16 cellular contexts compared by ENCODE assay signal in genomic region chr12:75933136-75933535, GRCh38.
DNase-seq lines count a peak whose midpoint lies in the region; ATAC-seq and TF ChIP-seq lines count a peak whose summit lies in the region.
"Had no signal": no experiment of that assay in that cellular context is flagged by ENCODE, and none has a peak within 500 bp of the region (broad histone marks: within the 10 kb centered on the region; RNA-seq: fewer than 3 reads in every experiment).

No MANE protein-coding gene starts in this region.

- H3K9me3 ChIP-seq in IMR-90 (ENCODE audit: control insufficient read depth, insufficient read depth, low read length) (no peaks in the 10 kb centered on the region), transverse colon (no peaks in the 10 kb centered on the region)

- dilution Hi-C loops in IMR-90 (cut with HindIII; ENCODE audit: low sequenced_read_pairs, unreplicated experiment) = no loop called here

- H2AK9ac ChIP-seq in IMR-90 (replicated peaks; ENCODE audit: low read depth, low read length, poor library complexity) = no peak overlapping the region

- peak overlapping the region; percentile 67 for H2BK120ac ChIP-seq in IMR-90 (ENCODE audit: low read depth, low read length)

- peak; percentile 13; the same call in 1 of the 2 replicates for TF ChIP-seq RAD21 in IMR-90 (IDR thresholded peaks at IDR 0.05; ENCODE audit: low read length)

- peak overlapping the region; percentile 70 for H3K14ac ChIP-seq in IMR-90 (replicated peaks; ENCODE audit: low read depth, low read length)

- in situ Hi-C loops in IMR-90 (cut with MboI; ENCODE audit: low sequenced_read_pairs) = no loop called here
- in situ Hi-C loops in astrocyte of the cerebellum (cut with HindIII; ENCODE audit: low sequenced_read_pairs) = no loop called here
- in situ Hi-C loops in transverse colon (cut with MboI; ENCODE audit: low pct_ligation_motif_present in 1 of 4, low pct_unique_long_range_greater_than_20kb in 1 of 4, low sequenced_read_pairs in 3 of 4) = no loop called here

- peaks cover 0 to 11% of the 10 kb centered on the region in 2 experiments; a peak in 2 of 4 replicates for H3K79me1 ChIP-seq in IMR-90 (ENCODE audit: low read depth in 1 of 2, low read length in 2 of 2)

- H3K4me1 ChIP-seq in IMR-90 (ENCODE audit: control insufficient read depth, insufficient read depth, low read length) = peaks cover 19% of the 10 kb centered on the region
- H3K4me1 ChIP-seq in transverse colon = peaks cover 0 to 7% (median 0%) of the 10 kb centered on the region in 4 donors

- H2AFZ ChIP-seq in IMR-90 (replicated peaks; ENCODE audit: low read length, poor library complexity) = peak overlapping the region; percentile 3
- H2AFZ ChIP-seq: neural progenitor cell had no signal

- no peak overlapping the region; the same call in 1 of the 2 replicates for H3K56ac ChIP-seq in IMR-90 (ENCODE audit: extremely low read depth, insufficient read depth, low read length)

- CTCF ChIA-PET in IMR-90 (lab: Yijun Ruan, JAX) = interaction anchor here (1.4 kb wide), 1 partner anchor 10 kb away, joined by 4 read pairs; no protein-coding TSS in a partner anchor

- WGBS in IMR-90 (ENCODE audit: extremely low coverage in 2 of 2, insufficient read length in 1 of 2), 2 experiments = no CpG with 5 or more reads among the region's 4 CpGs
- 68 to 76% methylated on average over 4 of the region's 4 CpGs for WGBS in transverse colon (ENCODE audit: low coverage in 1 of 2), 2 donors

- H3K4me2 ChIP-seq in IMR-90 (ENCODE audit: low read depth, low read length) = peak overlapping the region; percentile 19; the same call in 1 of the 2 replicates
- H3K4me2 ChIP-seq: neural progenitor cell had no signal

- peak overlapping the region; percentile 59; the same call in 1 of the 3 replicates for H2BK15ac ChIP-seq in IMR-90 (ENCODE audit: low read depth, low read length)

- no TSS peak for BruUV-seq in IMR-90 (replicated peaks; lab: Mats Ljungman, UMichigan)

- no peak overlapping the region for H2AK5ac ChIP-seq in IMR-90 (ENCODE audit: low read depth, low read length)

- peak overlapping the region; percentile 70 for H4K5ac ChIP-seq in IMR-90 (ENCODE audit: low read depth, low read length)

- DNase-seq in AG08396 (ENCODE audit: low spot score) (peak; percentile 61), IMR-90 (peak; percentile 96), astrocyte of the cerebellum (ENCODE audit: low read depth) (peak; percentile 22), iris pigment epithelial cell (ENCODE audit: low read depth) (peak; percentile 94), AML-193 (lab: John Stamatoyannopoulos, UW) (no peak), transverse colon (no peak)
- DNase-seq: activated CD4-positive, alpha-beta T cell treated with anti-CD3 and anti-CD28 coated beads for 48 hours; CD4-positive, alpha-beta memory T cell; endodermal cell; SHP77 treated with DMSO at 0.1 percent for 48 hours; stimulated activated CD4-positive, alpha-beta T cell treated with anti-CD3 and anti-CD28 coated beads, Interleukin-15, amount 100 ng/mL, for 24 hours had no signal

- H3K4me3 ChIP-seq in IMR-90 (ENCODE audit: insufficient read depth, low read depth, low read length) (no peak overlapping the region), astrocyte of the cerebellum (ENCODE audit: low read depth, low read length) (no peak overlapping the region), transverse colon (no peak overlapping the region)
- H3K4me3 ChIP-seq: neural progenitor cell had no signal

- H4K91ac ChIP-seq in IMR-90 (ENCODE audit: insufficient read depth, low read depth, low read length) = peak overlapping the region; percentile 47

- H2BK20ac ChIP-seq in IMR-90 (ENCODE audit: low read depth, low read length) = peak overlapping the region; percentile 36; the same call in 1 of the 2 replicates

- TF ChIP-seq EP300 in transverse colon (IDR thresholded peaks at IDR 0.05; ENCODE audit: low read depth) = no peak

- peak overlapping the region; percentile 94 for H2BK5ac ChIP-seq in IMR-90 (ENCODE audit: low read depth, low read length, poor library complexity, severe bottlenecking)

- peak overlapping the region; percentile 93 for H3K18ac ChIP-seq in IMR-90 (ENCODE audit: low read depth, low read length)

- peak overlapping the region in 1 of 2 experiments; percentile 30; a peak in 2 of 4 replicates for H4K8ac ChIP-seq in IMR-90 (ENCODE audit: low read depth in 2 of 2, low read length in 2 of 2)

- peak overlapping the region; percentile 4; the same call in 1 of the 2 replicates for H3K4ac ChIP-seq in IMR-90 (ENCODE audit: low read depth, low read length)

- no peaks in the 10 kb centered on the region for H4K20me1 ChIP-seq in IMR-90 (ENCODE audit: insufficient read depth, low read length)

- TF ChIP-seq CTCF in IMR-90 (conservative IDR thresholded peaks at IDR 0.05; ENCODE audit: low read depth, low read length) (no peak), astrocyte of the cerebellum (IDR thresholded peaks at IDR 0.05; ENCODE audit: low read depth, low read length, missing control alignments) (no peak), transverse colon (IDR thresholded peaks at IDR 0.05) (no peak)

- ATAC-seq in IMR-90 (ENCODE audit: low read depth) (peak; percentile 74), GM21576 (IDR thresholded peaks at IDR 0.05; ENCODE audit: unreplicated experiment) (no peak), GM21737 (IDR thresholded peaks at IDR 0.05; ENCODE audit: unreplicated experiment) (no peak)
- ATAC-seq: activated naive CD4-positive, alpha-beta T cell treated with anti-CD3 and anti-CD28 coated beads, Interleukin-2, amount 50 U/mL, for 72 hours; stimulated activated memory B cell treated with anti-CD40 and anti-IgM and Interleukin-4, amounts not matched to agents 10 μg/mL and 1 μg/mL and 100 μg/mL, for 72 hours had no signal

- H3K27me3 ChIP-seq in IMR-90 (ENCODE audit: control insufficient read depth, insufficient read depth, low read length) = no peaks in the 10 kb centered on the region
- H3K27me3 ChIP-seq in transverse colon = no peaks in the 10 kb centered on the region
- H3K27me3 ChIP-seq: neural progenitor cell had no signal

- H3K9ac ChIP-seq in IMR-90 (ENCODE audit: low read depth, low read length) = no peak overlapping the region
- H3K9ac ChIP-seq: neural progenitor cell had no signal

- H3K9me1 ChIP-seq in IMR-90 (ENCODE audit: insufficient read depth, low read length) = peaks cover 11% of the 10 kb centered on the region; the same call in 1 of the 2 replicates

- intact Hi-C loops in IMR-90 (cut with micrococcal nuclease) (loop anchor here (5.0 kb wide), 2 partner anchors 51 to 111 kb away; no protein-coding TSS in a partner anchor), transverse colon (cut with DNase I; ENCODE audit: low total_unique reads) (no loop called here)

- POLR2A ChIA-PET in IMR-90 (lab: Charles Lee; ENCODE audit: unreplicated experiment) = interaction anchor here (0.5 kb wide), 1 partner anchor 15 kb away, joined by 3 read pairs; no protein-coding TSS in a partner anchor

- H3K27ac ChIP-seq in IMR-90 (ENCODE audit: insufficient read depth, low read length) = peak overlapping the region; percentile 65; the same call in 1 of the 2 replicates
- H3K27ac ChIP-seq in transverse colon = no peak overlapping the region
- H3K27ac ChIP-seq: neural progenitor cell had no signal

- peak overlapping the region; percentile 22; the same call in 1 of the 2 replicates for H3K23ac ChIP-seq in IMR-90 (ENCODE audit: low read depth, low read length)

- TF ChIP-seq POLR2A in IMR-90 (IDR thresholded peaks at IDR 0.05; ENCODE audit: low read depth, low read length) (no peak), transverse colon (IDR thresholded peaks at IDR 0.05) (no peak)

- no peaks in the 10 kb centered on the region for H3K36me3 ChIP-seq in IMR-90 (ENCODE audit: control insufficient read depth, insufficient read depth, low read length)
- H3K36me3 ChIP-seq in transverse colon = no peaks in the 10 kb centered on the region
- H3K36me3 ChIP-seq: neural progenitor cell had no signal

TF ChIP-seq in IMR-90, 13 proteins besides CTCF, POLR2A, EP300 and RAD21:
- TF ChIP-seq MAZ (IDR thresholded peaks at IDR 0.05; ENCODE audit: borderline replicate concordance, low read depth, low read length) (no peak), CEBPB (IDR thresholded peaks at IDR 0.05; ENCODE audit: low read depth, low read length) (peak; percentile 94), FOS (IDR thresholded peaks at IDR 0.05; ENCODE audit: low read depth, low read length) (peak; percentile 90), SMC3 (IDR thresholded peaks at IDR 0.05; ENCODE audit: low read depth, low read length) (no peak), MAFK (IDR thresholded peaks at IDR 0.05; ENCODE audit: low read depth, low read length) (no peak)

Comparison
In these comparisons a context has a peak if more than half of its experiments do, and no peak if none do; other contexts are left out.
1. DNase-seq: peak in AG08396 (single experiment), IMR-90 (single experiment), astrocyte of the cerebellum (single experiment) and iris pigment epithelial cell (single experiment); none in AML-193 (0 of 2) and transverse colon (single experiment).